In the genomic region with DNA sequence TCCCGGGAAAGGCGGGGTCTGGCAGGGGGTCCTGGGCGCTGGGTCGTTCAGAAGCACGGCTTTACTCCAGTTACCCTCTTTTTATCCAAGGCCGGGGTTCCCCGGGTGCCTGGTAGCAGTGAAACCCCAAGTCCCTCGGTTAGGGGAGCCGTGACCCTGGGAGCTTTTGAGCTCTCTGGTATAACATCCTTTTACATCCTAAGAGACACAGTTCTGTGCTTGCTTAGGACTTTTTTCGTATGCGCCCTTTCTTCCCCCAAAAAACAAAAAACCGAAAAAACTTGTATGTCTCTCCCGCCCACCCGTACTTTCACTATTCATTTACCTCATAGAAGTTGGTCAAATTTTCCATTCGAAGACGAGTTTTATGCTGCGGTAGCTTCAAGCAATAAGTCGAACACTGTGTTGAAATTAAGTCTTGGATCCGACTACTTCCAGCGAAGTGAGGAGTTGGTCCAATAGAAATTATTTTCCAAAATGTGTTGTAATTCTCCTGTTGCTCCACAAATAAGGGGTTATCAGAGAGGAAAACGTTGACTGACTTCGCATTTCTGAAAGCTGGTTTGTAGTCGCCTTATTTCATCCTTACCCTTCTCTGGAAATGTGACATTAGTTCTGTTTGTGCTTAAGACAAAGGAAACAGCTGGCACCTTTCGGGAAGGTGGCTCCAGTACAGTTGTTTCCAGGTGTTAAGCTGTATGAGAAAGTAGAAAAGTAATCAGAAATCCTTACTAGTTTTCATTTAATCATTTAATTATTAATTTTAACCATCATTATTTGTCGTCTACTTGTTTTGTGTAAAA, we compare ENCODE assay signal across 1 cellular context.
TF ChIP-seq lines count a peak whose summit lies in the region.

No MANE protein-coding gene starts in this region.

TF ChIP-seq in GM23338, 12 proteins besides CTCF, POLR2A, EP300 and RAD21 (continued from another document):
- TF ChIP-seq, protein P1, sequence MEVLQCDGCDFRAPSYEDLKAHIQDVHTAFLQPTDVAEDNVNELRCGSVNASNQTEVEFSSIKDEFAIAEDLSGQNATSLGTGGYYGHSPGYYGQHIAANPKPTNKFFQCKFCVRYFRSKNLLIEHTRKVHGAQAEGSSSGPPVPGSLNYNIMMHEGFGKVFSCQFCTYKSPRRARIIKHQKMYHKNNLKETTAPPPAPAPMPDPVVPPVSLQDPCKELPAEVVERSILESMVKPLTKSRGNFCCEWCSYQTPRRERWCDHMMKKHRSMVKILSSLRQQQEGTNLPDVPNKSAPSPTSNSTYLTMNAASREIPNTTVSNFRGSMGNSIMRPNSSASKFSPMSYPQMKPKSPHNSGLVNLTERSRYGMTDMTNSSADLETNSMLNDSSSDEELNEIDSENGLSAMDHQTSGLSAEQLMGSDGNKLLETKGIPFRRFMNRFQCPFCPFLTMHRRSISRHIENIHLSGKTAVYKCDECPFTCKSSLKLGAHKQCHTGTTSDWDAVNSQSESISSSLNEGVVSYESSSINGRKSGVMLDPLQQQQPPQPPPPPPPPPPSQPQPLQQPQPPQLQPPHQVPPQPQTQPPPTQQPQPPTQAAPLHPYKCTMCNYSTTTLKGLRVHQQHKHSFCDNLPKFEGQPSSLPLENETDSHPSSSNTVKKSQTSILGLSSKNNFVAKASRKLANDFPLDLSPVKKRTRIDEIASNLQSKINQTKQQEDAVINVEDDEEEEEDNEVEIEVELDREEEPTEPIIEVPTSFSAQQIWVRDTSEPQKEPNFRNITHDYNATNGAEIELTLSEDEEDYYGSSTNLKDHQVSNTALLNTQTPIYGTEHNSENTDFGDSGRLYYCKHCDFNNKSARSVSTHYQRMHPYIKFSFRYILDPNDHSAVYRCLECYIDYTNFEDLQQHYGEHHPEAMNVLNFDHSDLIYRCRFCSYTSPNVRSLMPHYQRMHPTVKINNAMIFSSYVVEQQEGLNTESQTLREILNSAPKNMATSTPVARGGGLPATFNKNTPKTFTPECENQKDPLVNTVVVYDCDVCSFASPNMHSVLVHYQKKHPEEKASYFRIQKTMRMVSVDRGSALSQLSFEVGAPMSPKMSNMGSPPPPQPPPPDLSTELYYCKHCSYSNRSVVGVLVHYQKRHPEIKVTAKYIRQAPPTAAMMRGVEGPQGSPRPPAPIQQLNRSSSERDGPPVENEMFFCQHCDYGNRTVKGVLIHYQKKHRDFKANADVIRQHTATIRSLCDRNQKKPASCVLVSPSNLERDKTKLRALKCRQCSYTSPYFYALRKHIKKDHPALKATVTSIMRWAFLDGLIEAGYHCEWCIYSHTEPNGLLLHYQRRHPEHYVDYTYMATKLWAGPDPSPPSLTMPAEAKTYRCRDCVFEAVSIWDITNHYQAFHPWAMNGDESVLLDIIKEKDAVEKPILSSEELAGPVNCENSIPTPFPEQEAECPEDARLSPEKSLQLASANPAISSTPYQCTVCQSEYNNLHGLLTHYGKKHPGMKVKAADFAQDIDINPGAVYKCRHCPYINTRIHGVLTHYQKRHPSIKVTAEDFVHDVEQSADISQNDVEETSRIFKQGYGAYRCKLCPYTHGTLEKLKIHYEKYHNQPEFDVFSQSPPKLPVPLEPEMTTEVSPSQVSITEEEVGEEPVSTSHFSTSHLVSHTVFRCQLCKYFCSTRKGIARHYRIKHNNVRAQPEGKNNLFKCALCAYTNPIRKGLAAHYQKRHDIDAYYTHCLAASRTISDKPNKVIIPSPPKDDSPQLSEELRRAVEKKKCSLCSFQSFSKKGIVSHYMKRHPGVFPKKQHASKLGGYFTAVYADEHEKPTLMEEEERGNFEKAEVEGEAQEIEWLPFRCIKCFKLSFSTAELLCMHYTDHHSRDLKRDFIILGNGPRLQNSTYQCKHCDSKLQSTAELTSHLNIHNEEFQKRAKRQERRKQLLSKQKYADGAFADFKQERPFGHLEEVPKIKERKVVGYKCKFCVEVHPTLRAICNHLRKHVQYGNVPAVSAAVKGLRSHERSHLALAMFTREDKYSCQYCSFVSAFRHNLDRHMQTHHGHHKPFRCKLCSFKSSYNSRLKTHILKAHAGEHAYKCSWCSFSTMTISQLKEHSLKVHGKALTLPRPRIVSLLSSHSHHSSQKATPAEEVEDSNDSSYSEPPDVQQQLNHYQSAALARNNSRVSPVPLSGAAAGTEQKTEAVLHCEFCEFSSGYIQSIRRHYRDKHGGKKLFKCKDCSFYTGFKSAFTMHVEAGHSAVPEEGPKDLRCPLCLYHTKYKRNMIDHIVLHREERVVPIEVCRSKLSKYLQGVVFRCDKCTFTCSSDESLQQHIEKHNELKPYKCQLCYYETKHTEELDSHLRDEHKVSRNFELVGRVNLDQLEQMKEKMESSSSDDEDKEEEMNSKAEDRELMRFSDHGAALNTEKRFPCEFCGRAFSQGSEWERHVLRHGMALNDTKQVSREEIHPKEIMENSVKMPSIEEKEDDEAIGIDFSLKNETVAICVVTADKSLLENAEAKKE (CRISPR knock-in tag; IDR thresholded peaks at IDR 0.05): no peak
- TF ChIP-seq CREB1 (CRISPR knock-in tag; IDR thresholded peaks at IDR 0.05; ENCODE audit: low read depth) (no peak), POLR2AphosphoS5 (IDR thresholded peaks at IDR 0.05; ENCODE audit: low read depth) (no peak), ZNF114 (CRISPR knock-in tag; IDR thresholded peaks at IDR 0.05) (no peak)
TF ChIP-seq in GM23338: peak in this region for 0.
